ENCODE assay signal across 8 cellular contexts in genomic region chr17:80980397-80981061, GRCh38. TPM values are rescaled to one million over a fixed set of nuclear protein-coding genes. Genes with fewer than 3 reads are reported as not detected.
DNase-seq lines count a peak whose midpoint lies in the region; ATAC-seq and TF ChIP-seq lines count a peak whose summit lies in the region.

No MANE protein-coding gene starts in this region.

- no peak overlapping the region for H3K27ac ChIP-seq in KMS-11

- peaks cover 9% of the 10 kb centered on the region; the same call in 1 of the 2 replicates for H3K4me1 ChIP-seq in Caco-2
- H3K4me1 ChIP-seq in KMS-11 (ENCODE audit: low read depth, poor library complexity, severe bottlenecking), result no peaks in the 10 kb centered on the region

- H3K27me3 ChIP-seq in Caco-2 (replicated peaks; ENCODE audit: control insufficient read depth, insufficient read depth, low read length), result no peaks in the 10 kb centered on the region
- peaks cover 29% of the 10 kb centered on the region; the same call in 1 of the 2 replicates for H3K27me3 ChIP-seq in KMS-11 (ENCODE audit: insufficient read depth, low read depth)

- no peak overlapping the region for H3K9ac ChIP-seq in KMS-11

- peaks cover 7% of the 10 kb centered on the region for H3K27me3 Mint-ChIP-seq in Caco-2 (ENCODE audit: insufficient read depth, unreplicated experiment)
- H3K27me3 Mint-ChIP-seq in brain, result peaks cover 7% of the 10 kb centered on the region
- peaks cover 34% of the 10 kb centered on the region for H3K27me3 Mint-ChIP-seq in nephron progenitor cell (ENCODE audit: low read depth, poor library complexity)

- H3K4me3 Mint-ChIP-seq in Caco-2 (ENCODE audit: unreplicated experiment), result peak overlapping the region; percentile 57
- peak overlapping the region; percentile 69 to 85 (median 75) for H3K4me3 Mint-ChIP-seq in brain
- peak overlapping the region; percentile 80 for H3K4me3 Mint-ChIP-seq in nephron progenitor cell

- H3K79me2 ChIP-seq in KMS-11 (ENCODE audit: insufficient read depth, low read depth), result no peaks in the 10 kb centered on the region

- H3K4me3 ChIP-seq in Caco-2 (ENCODE audit: low read depth, low read length) (peak overlapping the region; percentile 17), KMS-11 (IDR thresholded peaks at IDR 0.05; ENCODE audit: insufficient read depth, low read depth, low read length) (no peak overlapping the region)

- H3K4me1 Mint-ChIP-seq in Caco-2 (ENCODE audit: low read depth, unreplicated experiment), result peaks cover 11% of the 10 kb centered on the region
- peaks cover 10% of the 10 kb centered on the region for H3K4me1 Mint-ChIP-seq in brain
- peaks cover 42% of the 10 kb centered on the region for H3K4me1 Mint-ChIP-seq in nephron progenitor cell

- no peak for ATAC-seq in GM21786 (IDR thresholded peaks at IDR 0.05; ENCODE audit: unreplicated experiment)

- H3K9me3 Mint-ChIP-seq in Caco-2 (ENCODE audit: unreplicated experiment) (no peaks in the 10 kb centered on the region), brain (peaks cover 0 to 8% (median 0%) of the 10 kb centered on the region in 5 experiments), nephron progenitor cell (peaks cover 6% of the 10 kb centered on the region)

- H3K36me3 Mint-ChIP-seq in Caco-2 (ENCODE audit: insufficient read depth, unreplicated experiment) (no peaks in the 10 kb centered on the region), brain (no peaks in the 10 kb centered on the region), nephron progenitor cell (ENCODE audit: low read depth) (no peaks in the 10 kb centered on the region)

- peak overlapping the region; percentile 25; the same call in 1 of the 2 replicates for H3K4me2 ChIP-seq in KMS-11

- CTCF ChIA-PET in Caco-2 (lab: Charles Lee), result no interaction called here

- intact Hi-C loops in Caco-2 (cut with micrococcal nuclease; ENCODE audit: unreplicated experiment), result loop anchor here (2.0 kb wide), 1 partner anchor 556 kb away; no protein-coding TSS in a partner anchor

- no peak overlapping the region for H2AFZ ChIP-seq in KMS-11 (ENCODE audit: low read depth)

- no peak for DNase-seq in Caco-2
- DNase-seq in nephron progenitor cell, result no peak
- DNase-seq in NCI-H524 treated with DMSO at 0.1 percent for 48 hours (lab: John Stamatoyannopoulos, UW), result no peak
- DNase-seq in NCI-H446 treated with DMSO at 0.1 percent for 48 hours (lab: John Stamatoyannopoulos, UW), result no peak
- DNase-seq in hepatic stellate cell (ENCODE audit: low spot score), result no peak

- POLR2A ChIA-PET in Caco-2 (lab: Charles Lee), result no interaction called here

- H3K36me3 ChIP-seq in Caco-2 (ENCODE audit: control insufficient read depth, insufficient read depth, low read length), result no peaks in the 10 kb centered on the region
- H3K36me3 ChIP-seq in KMS-11 (ENCODE audit: insufficient read depth), result no peaks in the 10 kb centered on the region

- TF ChIP-seq CTCF in Caco-2 (IDR thresholded peaks at IDR 0.05; ENCODE audit: insufficient read depth in 1 of 2, low read depth in 1 of 2, low read length in 1 of 2, severe bottlenecking in 1 of 2, unreplicated experiment in 1 of 2) (no peak), KMS-11 (conservative IDR thresholded peaks at IDR 0.05; ENCODE audit: low read depth, low read length) (no peak), brain (conservative IDR thresholded peaks at IDR 0.05) (no peak), nephron progenitor cell (IDR thresholded peaks at IDR 0.05) (no peak)

- H3K27ac Mint-ChIP-seq in Caco-2 (ENCODE audit: unreplicated experiment) (no peak overlapping the region), brain (peak overlapping the region in 3 of 5 experiments; percentile 10 to 73 (median 34)), nephron progenitor cell (peak overlapping the region; percentile 83)

- H3K9me3 ChIP-seq in Caco-2, result 0 out of 2 replicates have a peak, but pooled peaks cover 3% of the 10 kb centered on the region

- no peaks in the 10 kb centered on the region for H4K20me1 ChIP-seq in KMS-11 (ENCODE audit: insufficient read depth)

- no TSS peak for BruUV-seq in Caco-2 (replicated peaks; lab: Mats Ljungman, UMichigan)

RNA-seq across cellular contexts. Expression of gene CHMP6, which starts 11.1 kb away (rescaled TPM):
- 20.1 and 23.2 TPM in 2 replicates for total RNA-seq in Caco-2 (2022)
- 35.2 TPM for polyA plus RNA-seq in brain (ENCODE audit: insufficient read depth, low read depth, low replicate concordance)

RNA-seq across cellular contexts. Expression of gene BAIAP2, which starts 54.4 kb away (rescaled TPM):
- 52.6 and 57.7 TPM in 2 replicates for total RNA-seq in Caco-2 (2022)
- 87.8 TPM for polyA plus RNA-seq in brain (ENCODE audit: insufficient read depth, low read depth, low replicate concordance)
